8 cellular contexts compared by ENCODE assay signal in the genomic region with DNA sequence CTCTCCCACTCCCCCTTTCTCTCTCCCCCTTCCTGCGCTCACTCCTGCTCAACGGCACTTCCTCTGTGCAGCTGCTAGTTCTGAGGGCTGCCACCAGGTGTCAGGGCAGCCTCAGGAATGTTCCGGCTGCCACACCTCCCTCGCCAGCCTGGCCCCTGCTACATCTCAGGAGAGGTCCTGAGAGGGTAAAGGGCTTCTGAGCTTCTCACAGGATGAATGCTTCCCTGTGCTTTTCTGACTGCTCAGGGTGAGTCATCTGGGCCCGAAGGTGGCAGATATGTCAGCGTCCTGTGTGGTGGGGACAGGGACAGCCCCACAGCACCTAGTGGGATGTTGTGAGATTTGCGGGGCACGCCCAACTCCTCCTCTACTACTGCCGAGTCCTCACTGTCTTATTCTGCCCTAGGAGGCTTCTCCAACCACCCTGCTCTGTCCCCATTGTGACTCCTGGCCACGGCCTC. TPM values are rescaled to one million over a fixed set of nuclear protein-coding genes. Genes with fewer than 3 reads are reported as not detected.
A peak's percentile ranks its signal among the peaks of the same experiment; 100 is the strongest.
DNase-seq lines count a peak whose midpoint lies in the region; ATAC-seq, FAIRE-seq and TF ChIP-seq lines count a peak whose summit lies in the region.

No MANE protein-coding gene starts in this region.

- no CpG with 5 or more reads among the region's 10 CpGs for WGBS in iPS DF 6.9 (ENCODE audit: insufficient coverage, insufficient read length)

- peaks cover 4% of the 10 kb centered on the region for H3K27me3 ChIP-seq in A673 (replicated peaks; ENCODE audit: insufficient read depth, low read depth, low read length, poor library complexity)
- H3K27me3 ChIP-seq in astrocyte (ENCODE audit: insufficient read depth, low read length) = no peaks in the 10 kb centered on the region
- H3K27me3 ChIP-seq in iPS DF 6.9 (ENCODE audit: control insufficient read depth, insufficient read depth, low read length) = no peaks in the 10 kb centered on the region

- no peak overlapping the region for H3K4me3 ChIP-seq in A673 (ENCODE audit: low read depth, low read length, poor library complexity, severe bottlenecking)
- no peak overlapping the region for H3K4me3 ChIP-seq in astrocyte (ENCODE audit: insufficient read depth, low read depth, low read length)
- no peak overlapping the region for H3K4me3 ChIP-seq in iPS DF 6.9 (ENCODE audit: low read length)

- TF ChIP-seq CTCF in A673 (conservative IDR thresholded peaks at IDR 0.05; ENCODE audit: low read depth, low read length) = peak; percentile 95
- peak; percentile 73 for TF ChIP-seq CTCF in astrocyte (IDR thresholded peaks at IDR 0.05; ENCODE audit: insufficient read depth, low read depth, low read length)

- H3K27ac ChIP-seq in A673 (ENCODE audit: low read depth, low read length, poor library complexity, severe bottlenecking) (no peak overlapping the region), astrocyte (ENCODE audit: low read depth, low read length) (no peak overlapping the region), iPS DF 6.9 (ENCODE audit: low read length) (no peak overlapping the region)

- H3K4me1 ChIP-seq in A673 (ENCODE audit: insufficient read depth, low read length, poor library complexity, severe bottlenecking) (no peaks in the 10 kb centered on the region), astrocyte (ENCODE audit: insufficient read depth, low read length) (no peaks in the 10 kb centered on the region), iPS DF 6.9 (ENCODE audit: control insufficient read depth, insufficient read depth, low read length) (peaks cover 2% of the 10 kb centered on the region; the same call in 1 of the 2 replicates)

- ATAC-seq in GM18502 (IDR thresholded peaks at IDR 0.05; ENCODE audit: poor library complexity, unreplicated experiment) (peak; percentile 93), HG02884 (IDR thresholded peaks at IDR 0.05; ENCODE audit: unreplicated experiment) (peak; percentile 85)

- POLR2A ChIA-PET in A673 (lab: Charles Lee; ENCODE audit: low non-redundant PET) = no interaction called here

- H3K27me3 Mint-ChIP-seq in astrocyte (ENCODE audit: low read depth, unreplicated experiment) = peaks cover 4% of the 10 kb centered on the region

- H3K36me3 Mint-ChIP-seq in astrocyte (ENCODE audit: low read depth, unreplicated experiment) = peaks cover 8% of the 10 kb centered on the region

- H3K9me3 ChIP-seq in A673 (ENCODE audit: low read depth, low read length, poor library complexity, severe bottlenecking) (no peaks in the 10 kb centered on the region), astrocyte (ENCODE audit: insufficient read depth, low read depth, low read length) (no peaks in the 10 kb centered on the region), iPS DF 6.9 (ENCODE audit: control insufficient read depth, insufficient read depth, low read length) (no peaks in the 10 kb centered on the region)

- no peak for FAIRE-seq in astrocyte (lab: Jason Lieb, UNC)

- H3K4me1 Mint-ChIP-seq in astrocyte (ENCODE audit: low read depth, unreplicated experiment) = peaks cover 5% of the 10 kb centered on the region

- no peaks in the 10 kb centered on the region for H4K20me1 ChIP-seq in astrocyte (ENCODE audit: insufficient read depth, low read length)

- peak overlapping the region; percentile 12 for H2AFZ ChIP-seq in astrocyte (ENCODE audit: low read depth, low read length)

- intact Hi-C loops in A673 (cut with micrococcal nuclease; ENCODE audit: unreplicated experiment) = loop anchor here (2.0 to 10.0 kb wide), 3 partner anchors 183 to 991 kb away; no protein-coding TSS in a partner anchor

- H3K4me2 ChIP-seq in astrocyte (ENCODE audit: low read length) = no peak overlapping the region

- peak overlapping the region; percentile 34 for H3K27ac Mint-ChIP-seq in astrocyte (ENCODE audit: unreplicated experiment)

- no peaks in the 10 kb centered on the region for H3K79me2 ChIP-seq in astrocyte (ENCODE audit: insufficient read depth, low read length)

- DNase-seq in A673 (ENCODE audit: low spot score) = peak; percentile 73
- peak; percentile 40 for DNase-seq in NCI-H1436 (lab: John Stamatoyannopoulos, UW)
- peak; percentile 18 for DNase-seq in T1000 (lab: John Stamatoyannopoulos, UW)
- peak; percentile 25 for DNase-seq in astrocyte (ENCODE audit: low read depth)
- DNase-seq in iPS DF 6.9 (ENCODE audit: low read depth, low spot score) = peak; percentile 58
- peak; percentile 82 to 89 for DNase-seq in stimulated activated CD4-positive, alpha-beta T cell treated with anti-CD3 and anti-CD28 coated beads, Interleukin-15, amount 100 ng/mL, for 48 hours (ENCODE audit: low read depth in 2 of 2)

- H3K9me3 Mint-ChIP-seq in astrocyte (ENCODE audit: unreplicated experiment) = no peaks in the 10 kb centered on the region

- BruUV-seq in A673 (replicated peaks; lab: Mats Ljungman, UMichigan) = no TSS peak

- CTCF ChIA-PET in A673 (lab: Charles Lee) = interaction anchor here (1.1 to 2.1 kb wide), 2 partner anchors 181 to 519 kb away, joined by 5 to 9 read pairs; no protein-coding TSS in a partner anchor

- H3K4me3 Mint-ChIP-seq in astrocyte (ENCODE audit: unreplicated experiment) = no peak overlapping the region

- H3K36me3 ChIP-seq in A673 (ENCODE audit: insufficient read depth, low read length, poor library complexity, severe bottlenecking) = no peaks in the 10 kb centered on the region
- H3K36me3 ChIP-seq in astrocyte (ENCODE audit: insufficient read depth, low read length) = no peaks in the 10 kb centered on the region
- H3K36me3 ChIP-seq in iPS DF 6.9 (ENCODE audit: control insufficient read depth, insufficient read depth, low read length) = no peaks in the 10 kb centered on the region; the same call in 1 of the 2 replicates

- no peak overlapping the region for H3K9ac ChIP-seq in astrocyte (ENCODE audit: low read length)

RNA-seq across cellular contexts. Expression of gene PLEKHB2, which starts 49.0 kb away (rescaled TPM):
- total RNA-seq in A673 (2021) (61.0 and 63.8 TPM in 2 replicates), astrocyte (92.2 and 100 TPM in 2 replicates)

RNA-seq across cellular contexts. Expression of gene POTEE, which starts 55.2 kb away (rescaled TPM):
- total RNA-seq in A673 (2021) (0.07 and 0.09 TPM in 2 replicates), astrocyte (0.79 and 1.0 TPM in 2 replicates)

Comparison
In these comparisons a context has a peak if more than half of its experiments do, and no peak if none do; other contexts are left out.
1. DNase-seq: peak in every context shown above with its lines; median percentile 86 in stimulated activated CD4-positive, alpha-beta T cell treated with anti-CD3 and anti-CD28 coated beads, Interleukin-15, amount 100 ng/mL, for 48 hours; 73 in A673; 58 in iPS DF 6.9; 40 in NCI-H1436; 25 in astrocyte; 18 in T1000.